ENCODE assay signal across 8 cellular contexts in genomic region chr1:6603424-6603850, GRCh38. TPM values are rescaled to one million over a fixed set of nuclear protein-coding genes. Genes with fewer than 3 reads are reported as not detected.
DNase-seq lines count a peak whose midpoint lies in the region; ATAC-seq and TF ChIP-seq lines count a peak whose summit lies in the region.

No MANE protein-coding gene starts in this region.

- H4K20me1 ChIP-seq in PC-9 (ENCODE audit: insufficient read depth), result no peaks in the 10 kb centered on the region

- H3K4me1 ChIP-seq in PC-9 (replicated peaks; ENCODE audit: insufficient read depth) (no peaks in the 10 kb centered on the region), ovary (ENCODE audit: insufficient read depth) (peaks cover 12% of the 10 kb centered on the region)

- H3K27ac ChIP-seq in PC-9 (no peak overlapping the region), ovary (peak overlapping the region; percentile 98 to 99)

- BruUV-seq in PC-9 (replicated peaks; lab: Mats Ljungman, UMichigan), result TSS peak; percentile 49

- 0 to 1% (median 0%) methylated on average over 29 of the region's 29 CpGs for WGBS in ovary, 3 donors

- peak; percentile 18 for ATAC-seq in HG02571 (IDR thresholded peaks at IDR 0.05; ENCODE audit: unreplicated experiment)

- POLR2A ChIA-PET in PC-9 (lab: Charles Lee; ENCODE audit: unreplicated experiment), result interaction anchor here (0.5 to 0.6 kb wide), 3 partner anchors 20 to 163 kb away, joined by 3 read pairs; no protein-coding TSS in a partner anchor

- no peaks in the 10 kb centered on the region for H3K36me3 ChIP-seq in PC-9 (ENCODE audit: low read depth)
- no peaks in the 10 kb centered on the region for H3K36me3 ChIP-seq in ovary

- no peaks in the 10 kb centered on the region for H3K9me3 ChIP-seq in PC-9 (ENCODE audit: insufficient read depth, low read depth)
- H3K9me3 ChIP-seq in ovary, result no peaks in the 10 kb centered on the region

- H3F3A ChIP-seq in PC-9 (ENCODE audit: insufficient read depth, low read depth), result peaks cover 2% of the 10 kb centered on the region; the same call in 1 of the 2 replicates

- CTCF ChIA-PET in PC-9 (lab: Charles Lee), result interaction anchor here (0.6 kb wide), 1 partner anchor 309 kb away, joined by 3 read pairs; no protein-coding TSS in a partner anchor

- H3K79me2 ChIP-seq in PC-9 (ENCODE audit: low read depth), result peaks cover 32% of the 10 kb centered on the region

- peak; percentile 62 for DNase-seq in G401 (ENCODE audit: low spot score)
- peak in 1 of 2 experiments; percentile 45 for DNase-seq in PC-9
- DNase-seq in activated effector memory CD4-positive, alpha-beta T cell treated with Interleukin-2 at 50 U/mL for 16 hours, result peak; percentile 57
- peak; percentile 35 for DNase-seq in germinal center (ENCODE audit: low spot score)
- DNase-seq in ovary, result peak; percentile 65 to 79 (median 76)
- no peak for DNase-seq in NCI-H1436 treated with DMSO at 0.1 percent for 48 hours (lab: John Stamatoyannopoulos, UW)
- no peak for DNase-seq in DMS79 (lab: John Stamatoyannopoulos, UW)

- TF ChIP-seq CTCF in PC-9 (conservative IDR thresholded peaks at IDR 0.05) (no peak), ovary (IDR thresholded peaks at IDR 0.05) (no peak)

- TF ChIP-seq EP300 in ovary (IDR thresholded peaks at IDR 0.05), result no peak

- in situ Hi-C loops in G401 (cut with HindIII; ENCODE audit: low sequenced_read_pairs), result no loop called here

- intact Hi-C loops in PC-9 (cut with micrococcal nuclease; ENCODE audit: unreplicated experiment) (loop anchor here (5.0 kb wide), 1 partner anchor 111 kb away; the partner anchor contains the start of gene PLEKHG5), ovary (cut with DNase I) (no loop called here)

- no peak for TF ChIP-seq POLR2A in ovary (IDR thresholded peaks at IDR 0.05)

- peak overlapping the region; percentile 89 for H2AFZ ChIP-seq in PC-9

- no peaks in the 10 kb centered on the region for H3K27me3 ChIP-seq in PC-9 (ENCODE audit: insufficient read depth, low read depth)
- no peaks in the 10 kb centered on the region for H3K27me3 ChIP-seq in ovary

- peak overlapping the region; percentile 68 for H3K4me3 ChIP-seq in PC-9
- H3K4me3 ChIP-seq in ovary, result peak overlapping the region; percentile 45

- H3K4me2 ChIP-seq in PC-9, result peak overlapping the region; percentile 99

- H3K9me2 ChIP-seq in PC-9 (ENCODE audit: insufficient read depth), result no peaks in the 10 kb centered on the region

RNA-seq across cellular contexts. Expression of gene KLHL21, which starts 0.8 kb away (rescaled TPM):
- total RNA-seq in G401 (2014; rRNA removed; shearing (Covaris generic)), result 39.6 and 44.3 TPM in 2 replicates
- total RNA-seq in PC-9 (2021), result 20.6 and 24.4 TPM in 2 replicates
- 10 to 100 TPM; 24.1 to 39.6 (median 34.4) TPM for total RNA-seq in ovary
- 10 to 100 TPM; 14.4 to 40.4 TPM for polyA plus RNA-seq in ovary

RNA-seq across cellular contexts. Expression of gene PHF13, which starts 10.1 kb away (rescaled TPM):
- total RNA-seq in G401 (2014; rRNA removed; shearing (Covaris generic)), result 23.0 and 34.2 TPM in 2 replicates
- 18.2 and 20.9 TPM in 2 replicates for total RNA-seq in PC-9 (2021)
- total RNA-seq in ovary, result 10 to 100 TPM; 11.0 to 32.4 (median 16.5) TPM
- polyA plus RNA-seq in ovary, result 10 to 100 TPM; 13.5 to 14.6 TPM

RNA-seq across cellular contexts. Expression of gene THAP3, which starts 21.2 kb away (rescaled TPM):
- total RNA-seq in G401 (2014; rRNA removed; shearing (Covaris generic)), result 41.9 and 44.5 TPM in 2 replicates
- 14.6 and 18.7 TPM in 2 replicates for total RNA-seq in PC-9 (2021)
- total RNA-seq in ovary, result 10 to 100 TPM; 15.7 to 24.6 (median 18.8) TPM
- polyA plus RNA-seq in ovary, result 10 to 100 TPM in 1 of 2 donors, 1 to 10 TPM in 1; 5.6 to 33.6 TPM

RNA-seq across cellular contexts. Expression of gene ZBTB48, which starts 23.6 kb away (rescaled TPM):
- 24.1 and 27.7 TPM in 2 replicates for total RNA-seq in G401 (2014; rRNA removed; shearing (Covaris generic))
- total RNA-seq in PC-9 (2021) (17.2 and 25.5 TPM in 2 replicates), ovary (10 to 100 TPM; 20.4 to 42.5 (median 33.7) TPM)
- polyA plus RNA-seq in ovary, result 10 to 100 TPM in 1 of 2 donors, 1 to 10 TPM in 1; 8.0 to 37.7 TPM

RNA-seq across cellular contexts. Expression of gene TAS1R1, which starts 48.3 kb away (rescaled TPM):
- not detected in 2 replicates for total RNA-seq in G401 (2014; rRNA removed; shearing (Covaris generic))
- total RNA-seq in PC-9 (2021), result not detected in 2 replicates
- total RNA-seq in ovary, result under 1 TPM in 5 of 7 donors, not detected in 2; 0.20 to 0.42 (median 0.33) TPM
- polyA plus RNA-seq in ovary, result under 1 TPM in 1 of 2 donors, not detected in 1; 0.74 TPM

Comparison
In these comparisons a context has a peak if more than half of its experiments do, and no peak if none do; other contexts are left out.
1. DNase-seq: peak in G401 (single experiment), activated effector memory CD4-positive, alpha-beta T cell treated with Interleukin-2 at 50 U/mL for 16 hours (single experiment), germinal center (single experiment) and ovary (5 of 5); none in NCI-H1436 treated with DMSO at 0.1 percent for 48 hours (single experiment) and DMS79 (single experiment).